8 cellular contexts compared by ENCODE assay signal in genomic region chr1:20640183-20640597, GRCh38. TPM values are rescaled to one million over a fixed set of nuclear protein-coding genes. Genes with fewer than 3 reads are reported as not detected.
A peak's percentile ranks its signal among the peaks of the same experiment; 100 is the strongest.
DNase-seq lines count a peak whose midpoint lies in the region; ATAC-seq, FAIRE-seq and TF ChIP-seq lines count a peak whose summit lies in the region.

No MANE protein-coding gene starts in this region.

- ATAC-seq in esophagus mucosa (peak; percentile 59), HG03135 (IDR thresholded peaks at IDR 0.05; ENCODE audit: unreplicated experiment) (no peak)

- no peaks in the 10 kb centered on the region for H3K4me1 Mint-ChIP-seq in nephron

- TF ChIP-seq CTCF in C4-2B (conservative IDR thresholded peaks at IDR 0.05) (peak; percentile 79), nephron (IDR thresholded peaks at IDR 0.05; ENCODE audit: unreplicated experiment in 3 of 3) (peak; percentile 80 to 87 (median 84))

- no peaks in the 10 kb centered on the region for H3K27me3 ChIP-seq in HAP-1 (ENCODE audit: low read depth)

- no peak overlapping the region for H3K4me3 ChIP-seq in HAP-1

- H3K27ac ChIP-seq in C4-2B: no peak overlapping the region

- H3K36me3 Mint-ChIP-seq in nephron (ENCODE audit: low read depth): peaks cover 46% of the 10 kb centered on the region

- no peaks in the 10 kb centered on the region for H3K9me3 ChIP-seq in HAP-1

- H3K4me3 Mint-ChIP-seq in nephron: no peak overlapping the region

- H3K4me1 ChIP-seq in HAP-1: no peaks in the 10 kb centered on the region

- peaks cover 15% of the 10 kb centered on the region for H3K36me3 ChIP-seq in HAP-1 (replicated peaks)

- no peaks in the 10 kb centered on the region for H3K9me3 Mint-ChIP-seq in nephron

- H3K27me3 Mint-ChIP-seq in nephron (ENCODE audit: low read depth): no peaks in the 10 kb centered on the region

- no peak for FAIRE-seq in urothelium cell line (lab: Jason Lieb, UNC)

- DNase-seq in HAP-1 (ENCODE audit: low spot score in 2 of 2) (peak; percentile 58 to 69), NOMO-1 treated with DMSO at 0.1 percent for 48 hours (lab: John Stamatoyannopoulos, UW; ENCODE audit: unreplicated experiment) (peak; percentile 54), urothelium cell line (ENCODE audit: low spot score) (peak; percentile 58)
- DNase-seq in activated CD8-positive, alpha-beta memory T cell treated with anti-CD3 and anti-CD28 coated beads, Interleukin-2, amount 50 U/mL, for 48 hours: peak; percentile 73

- in situ Hi-C loops in HAP-1 (cut with MboI; ENCODE audit: low sequenced_read_pairs): no loop called here

- no peak overlapping the region for H3K27ac Mint-ChIP-seq in nephron

RNA-seq across cellular contexts. Expression of gene PINK1, which starts 6.9 kb away (rescaled TPM):
- total RNA-seq in esophagus mucosa: 36.8 TPM

RNA-seq across cellular contexts. Expression of gene DDOST, which starts 21.0 kb away (rescaled TPM):
- total RNA-seq in esophagus mucosa: 134 TPM

RNA-seq across cellular contexts. Expression of gene CDA, which starts 51.3 kb away (rescaled TPM):
- total RNA-seq in esophagus mucosa: 97.6 TPM
